Comparison of ENCODE assay signal across 8 cellular contexts in the genomic region with DNA sequence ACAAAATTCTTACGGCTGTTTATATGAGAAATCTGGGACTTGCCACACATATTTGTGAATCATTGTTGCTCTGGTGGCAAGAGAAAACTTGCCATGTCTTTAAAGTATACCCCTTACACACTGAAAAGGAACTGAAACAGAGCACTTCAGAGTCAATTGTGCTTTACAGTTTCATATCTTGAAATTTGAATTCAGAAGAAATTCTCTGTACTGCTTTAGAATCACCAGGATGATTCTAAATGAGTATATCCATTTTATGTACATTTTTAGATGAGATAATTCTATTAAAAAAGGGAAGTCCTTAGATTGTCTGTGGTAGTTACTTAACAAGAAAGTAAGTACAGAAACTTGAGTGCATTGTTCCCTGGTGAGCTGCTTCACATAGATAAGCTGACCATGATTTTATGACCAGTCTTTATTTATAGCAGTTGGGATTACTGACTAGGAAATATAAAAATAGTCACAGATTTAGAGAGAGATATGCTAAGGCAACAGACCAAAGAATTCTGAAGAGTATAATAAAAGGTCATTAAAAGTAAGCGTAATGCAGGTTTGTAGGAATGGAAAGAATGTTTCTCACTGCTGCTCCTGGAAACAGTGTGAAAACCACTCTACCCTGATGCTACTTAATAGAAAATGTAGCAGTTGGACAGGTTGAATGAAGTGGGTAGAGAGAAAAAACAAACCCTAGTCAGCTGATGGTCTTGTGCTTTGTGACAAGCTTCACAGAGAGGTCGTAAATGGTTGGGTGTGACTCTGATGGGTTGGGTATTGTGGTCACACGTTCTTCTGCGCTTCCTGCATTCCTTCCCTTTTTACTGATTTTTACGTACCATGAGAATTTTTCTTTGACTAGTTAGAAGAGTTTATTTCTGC. TPM values are rescaled to one million over a fixed set of nuclear protein-coding genes. Genes with fewer than 3 reads are reported as not detected.
DNase-seq lines count a peak whose midpoint lies in the region; ATAC-seq and TF ChIP-seq lines count a peak whose summit lies in the region.

No MANE protein-coding gene starts in this region.

- peaks cover 45% of the 10 kb centered on the region for H3K4me1 ChIP-seq in rectal smooth muscle tissue (ENCODE audit: control insufficient read depth, insufficient read depth, low read length)

- no peaks in the 10 kb centered on the region for H3K27me3 ChIP-seq in rectal smooth muscle tissue (ENCODE audit: control insufficient read depth, insufficient read depth, low read length)

- DNase-seq in COLO829 (ENCODE audit: low spot score), result peak; percentile 59
- DNase-seq in GM19240 (ENCODE audit: insufficient read length, low spot score), result peak; percentile 16
- peak; percentile 64 for DNase-seq in fibroblast of peridontal ligament (ENCODE audit: extremely low read depth)
- no peak for DNase-seq in ureter (ENCODE audit: low spot score)
- DNase-seq in SW 1271 (lab: John Stamatoyannopoulos, UW), result no peak

- H3K27ac ChIP-seq in rectal smooth muscle tissue (ENCODE audit: low read depth, low read length), result peak overlapping the region; percentile 64

- no peak overlapping the region for H3K9ac ChIP-seq in rectal smooth muscle tissue (ENCODE audit: low read length)

- H3K4me3 ChIP-seq in rectal smooth muscle tissue (ENCODE audit: low read length), result peak overlapping the region; percentile 18

- H3K36me3 ChIP-seq in rectal smooth muscle tissue (ENCODE audit: control insufficient read depth, insufficient read depth, low read length), result no peaks in the 10 kb centered on the region

- ATAC-seq in HG03175 (IDR thresholded peaks at IDR 0.05; ENCODE audit: unreplicated experiment) (peak; percentile 81), SK-N-SH treated with all-trans-retinoic acid at 6 μM for 48 hours (peak; percentile 72)

TF ChIP-seq in SK-N-SH treated with all-trans-retinoic acid at 6 μM for 48 hours, 23 proteins besides CTCF, POLR2A, EP300 and RAD21:
- TF ChIP-seq BACH2 (CRISPR knock-in tag; IDR thresholded peaks at IDR 0.05; ENCODE audit: borderline replicate concordance), result no peak
- no peak for TF ChIP-seq RARB (CRISPR knock-in tag; IDR thresholded peaks at IDR 0.05)
- TF ChIP-seq, protein P1, sequence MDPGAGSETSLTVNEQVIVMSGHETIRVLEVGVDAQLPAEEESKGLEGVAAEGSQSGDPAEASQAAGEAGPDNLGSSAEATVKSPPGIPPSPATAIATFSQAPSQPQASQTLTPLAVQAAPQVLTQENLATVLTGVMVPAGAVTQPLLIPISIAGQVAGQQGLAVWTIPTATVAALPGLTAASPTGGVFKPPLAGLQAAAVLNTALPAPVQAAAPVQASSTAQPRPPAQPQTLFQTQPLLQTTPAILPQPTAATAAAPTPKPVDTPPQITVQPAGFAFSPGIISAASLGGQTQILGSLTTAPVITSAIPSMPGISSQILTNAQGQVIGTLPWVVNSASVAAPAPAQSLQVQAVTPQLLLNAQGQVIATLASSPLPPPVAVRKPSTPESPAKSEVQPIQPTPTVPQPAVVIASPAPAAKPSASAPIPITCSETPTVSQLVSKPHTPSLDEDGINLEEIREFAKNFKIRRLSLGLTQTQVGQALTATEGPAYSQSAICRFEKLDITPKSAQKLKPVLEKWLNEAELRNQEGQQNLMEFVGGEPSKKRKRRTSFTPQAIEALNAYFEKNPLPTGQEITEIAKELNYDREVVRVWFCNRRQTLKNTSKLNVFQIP (CRISPR knock-in tag; IDR thresholded peaks at IDR 0.05; ENCODE audit: borderline replicate concordance, low read depth), result no peak
- no peak for TF ChIP-seq ZNF70 (CRISPR knock-in tag; IDR thresholded peaks at IDR 0.05)
- TF ChIP-seq ISL1 (CRISPR knock-in tag; IDR thresholded peaks at IDR 0.05), result peak; percentile 53
- no peak for TF ChIP-seq ZNF8 (CRISPR knock-in tag; IDR thresholded peaks at IDR 0.05)
- TF ChIP-seq, protein P2, sequence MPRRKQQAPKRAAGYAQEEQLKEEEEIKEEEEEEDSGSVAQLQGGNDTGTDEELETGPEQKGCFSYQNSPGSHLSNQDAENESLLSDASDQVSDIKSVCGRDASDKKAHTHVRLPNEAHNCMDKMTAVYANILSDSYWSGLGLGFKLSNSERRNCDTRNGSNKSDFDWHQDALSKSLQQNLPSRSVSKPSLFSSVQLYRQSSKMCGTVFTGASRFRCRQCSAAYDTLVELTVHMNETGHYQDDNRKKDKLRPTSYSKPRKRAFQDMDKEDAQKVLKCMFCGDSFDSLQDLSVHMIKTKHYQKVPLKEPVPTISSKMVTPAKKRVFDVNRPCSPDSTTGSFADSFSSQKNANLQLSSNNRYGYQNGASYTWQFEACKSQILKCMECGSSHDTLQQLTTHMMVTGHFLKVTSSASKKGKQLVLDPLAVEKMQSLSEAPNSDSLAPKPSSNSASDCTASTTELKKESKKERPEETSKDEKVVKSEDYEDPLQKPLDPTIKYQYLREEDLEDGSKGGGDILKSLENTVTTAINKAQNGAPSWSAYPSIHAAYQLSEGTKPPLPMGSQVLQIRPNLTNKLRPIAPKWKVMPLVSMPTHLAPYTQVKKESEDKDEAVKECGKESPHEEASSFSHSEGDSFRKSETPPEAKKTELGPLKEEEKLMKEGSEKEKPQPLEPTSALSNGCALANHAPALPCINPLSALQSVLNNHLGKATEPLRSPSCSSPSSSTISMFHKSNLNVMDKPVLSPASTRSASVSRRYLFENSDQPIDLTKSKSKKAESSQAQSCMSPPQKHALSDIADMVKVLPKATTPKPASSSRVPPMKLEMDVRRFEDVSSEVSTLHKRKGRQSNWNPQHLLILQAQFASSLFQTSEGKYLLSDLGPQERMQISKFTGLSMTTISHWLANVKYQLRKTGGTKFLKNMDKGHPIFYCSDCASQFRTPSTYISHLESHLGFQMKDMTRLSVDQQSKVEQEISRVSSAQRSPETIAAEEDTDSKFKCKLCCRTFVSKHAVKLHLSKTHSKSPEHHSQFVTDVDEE (CRISPR knock-in tag; IDR thresholded peaks at IDR 0.05), result no peak
- no peak; the same call in 1 of the 2 replicates for TF ChIP-seq TOX (CRISPR knock-in tag; IDR thresholded peaks at IDR 0.05; ENCODE audit: borderline replicate concordance)

RNA-seq across cellular contexts. Expression of a gene that starts 41.0 kb away (rescaled TPM):
- 45.6 TPM for total RNA-seq in ureter

Comparison
In these comparisons a context has a peak if more than half of its experiments do, and no peak if none do; other contexts are left out.
1. DNase-seq: peak in COLO829 (single experiment), GM19240 (single experiment) and fibroblast of peridontal ligament (single experiment); none in ureter (single experiment) and SW 1271 (0 of 2).